9 cellular contexts compared by ENCODE assay signal in genomic region chr13:23608704-23609413, GRCh38. TPM values are rescaled to one million over a fixed set of nuclear protein-coding genes. Genes with fewer than 3 reads are reported as not detected.
A peak's percentile ranks its signal among the peaks of the same experiment; 100 is the strongest.
DNase-seq lines count a peak whose midpoint lies in the region; FAIRE-seq and TF ChIP-seq lines count a peak whose summit lies in the region.
"Had no signal": no experiment of that assay in that cellular context is flagged by ENCODE, and none has a peak within 500 bp of the region (broad histone marks: within the 10 kb centered on the region; RNA-seq: fewer than 3 reads in every experiment).

No MANE protein-coding gene starts in this region.

- POLR2A ChIA-PET in HEK293T (lab: Yijun Ruan, JAX) = interaction anchor here (0.6 kb wide), 1 partner anchor 12 kb away, joined by 3 read pairs; no protein-coding TSS in a partner anchor

- DNase-seq in EL = peak; percentile 86
- DNase-seq in NCI-H524 treated with DMSO at 0.1 percent for 48 hours (lab: John Stamatoyannopoulos, UW) = peak; percentile 91
- peak; percentile 70 for DNase-seq in foreskin melanocyte
- peak; percentile 88 for DNase-seq in posterior vena cava (ENCODE audit: low spot score)
- DNase-seq in HEK293T (ENCODE audit: extremely low spot score) = no peak
- DNase-seq in cerebellar nuclear complex (lab: John Stamatoyannopoulos, UW) = no peak
- DNase-seq in COLO668 (lab: John Stamatoyannopoulos, UW; ENCODE audit: unreplicated experiment) = no peak
- no peak for DNase-seq in frontal cortex (ENCODE audit: low spot score in 2 of 2)
- DNase-seq: stimulated activated CD4-positive, alpha-beta T cell treated with anti-CD3 and anti-CD28 coated beads, Interleukin-4, amount 100 ng/mL, for 1 hour had no signal

- no peak for FAIRE-seq in frontal cortex (lab: Jason Lieb, UNC)

- CTCF ChIA-PET in HEK293T (lab: Yijun Ruan, JAX) = interaction anchor here (1.4 kb wide), 1 partner anchor 20 kb away, joined by 6 read pairs; no protein-coding TSS in a partner anchor

- intact Hi-C loops in posterior vena cava (cut with DNase I) = no loop called here

TF ChIP-seq in HEK293T, 16 proteins besides CTCF, POLR2A, EP300 and RAD21:
- TF ChIP-seq ELF4 (IDR thresholded peaks at IDR 0.05) (no peak), CTBP1 (IDR thresholded peaks at IDR 0.05; ENCODE audit: borderline replicate concordance) (no peak), ARNT (IDR thresholded peaks at IDR 0.05) (no peak), SP1 (IDR thresholded peaks at IDR 0.05) (no peak)

RNA-seq across cellular contexts. Expression of gene TNFRSF19, which starts 38.6 kb away (rescaled TPM):
- total RNA-seq in posterior vena cava (1 to 10 TPM; 3.6 to 8.2 TPM), frontal cortex (10.2 TPM)

Comparison
In these comparisons a context has a peak if more than half of its experiments do, and no peak if none do; other contexts are left out.
1. DNase-seq: peak in EL (single experiment), NCI-H524 treated with DMSO at 0.1 percent for 48 hours (single experiment), foreskin melanocyte (single experiment) and posterior vena cava (single experiment); none in HEK293T (single experiment), cerebellar nuclear complex (0 of 2), COLO668 (single experiment) and frontal cortex (0 of 2).